8 cellular contexts compared by ENCODE assay signal in the genomic region with DNA sequence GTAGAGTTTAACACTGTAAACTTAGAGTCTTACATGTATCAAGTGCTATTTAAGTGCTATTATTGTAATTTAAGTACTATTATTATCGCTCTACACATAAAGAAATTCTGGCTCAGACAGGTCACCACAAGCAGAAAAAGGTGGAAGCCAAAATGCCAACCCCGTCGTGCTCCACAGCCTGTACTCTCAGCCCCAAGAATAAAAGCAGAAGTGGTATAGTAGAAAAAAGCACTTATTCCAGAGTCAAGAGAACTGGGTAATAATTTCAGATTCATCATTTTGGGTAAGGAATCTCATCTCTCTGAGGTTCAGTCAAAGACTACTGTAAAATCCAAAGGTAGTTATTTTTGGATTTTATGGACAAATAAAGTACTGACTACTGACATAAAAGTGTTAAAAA. TPM values are rescaled to one million over a fixed set of nuclear protein-coding genes. Genes with fewer than 3 reads are reported as not detected.
DNase-seq lines count a peak whose midpoint lies in the region; ATAC-seq lines count a peak whose summit lies in the region.

No MANE protein-coding gene starts in this region.

- H3K18ac ChIP-seq in mesenchymal stem cell (ENCODE audit: low read depth in 1 of 2, low read length in 2 of 2) = no peak overlapping the region

- peaks cover 1% of the 10 kb centered on the region for H3K4me1 ChIP-seq in mesenchymal stem cell (ENCODE audit: control insufficient read depth, insufficient read depth, low read depth, low read length)

- no peak overlapping the region for H3K23ac ChIP-seq in mesenchymal stem cell (ENCODE audit: low read length in 2 of 2)

- no peak overlapping the region for H3K27ac ChIP-seq in mesenchymal stem cell (ENCODE audit: low read length, poor library complexity, severe bottlenecking)

- no peaks in the 10 kb centered on the region for H3K27me3 ChIP-seq in mesenchymal stem cell (ENCODE audit: control insufficient read depth in 1 of 2, insufficient read depth in 1 of 2, low read length in 2 of 2)

- H2BK5ac ChIP-seq in mesenchymal stem cell (ENCODE audit: low read depth, low read length, poor library complexity, severe bottlenecking) = no peak overlapping the region

- ATAC-seq in activated naive CD8-positive, alpha-beta T cell treated with anti-CD3 and anti-CD28 coated beads, Interleukin-2, amount 10 ng/mL, durations not matched to agents 7 days and 5 days (ENCODE audit: low read depth) = no peak
- no peak for ATAC-seq in HG02798 (IDR thresholded peaks at IDR 0.05; ENCODE audit: poor library complexity, unreplicated experiment)

- no peak overlapping the region for H2BK120ac ChIP-seq in mesenchymal stem cell (ENCODE audit: low read depth, low read length)

- H3K4me3 ChIP-seq in mesenchymal stem cell (ENCODE audit: insufficient read depth in 1 of 2, low read depth in 1 of 2, low read length in 2 of 2) = peak overlapping the region in 1 of 2 experiments; percentile 92

- peaks cover 19% of the 10 kb centered on the region for H3K27me3 Mint-ChIP-seq in activated CD4-positive, alpha-beta T cell treated with anti-CD3 and anti-CD28 coated beads, Interleukin-2, amount 10 ng/mL, durations not matched to agents 24 days and 14 days
- H3K27me3 Mint-ChIP-seq in activated naive CD8-positive, alpha-beta T cell treated with anti-CD3 and anti-CD28 coated beads, Interleukin-2, amount 10 ng/mL, durations not matched to agents 7 days and 5 days = no peaks in the 10 kb centered on the region

- H3K4me3 Mint-ChIP-seq in activated CD4-positive, alpha-beta T cell treated with anti-CD3 and anti-CD28 coated beads, Interleukin-2, amount 10 ng/mL, durations not matched to agents 24 days and 14 days = peak overlapping the region; percentile 94
- H3K4me3 Mint-ChIP-seq in activated naive CD8-positive, alpha-beta T cell treated with anti-CD3 and anti-CD28 coated beads, Interleukin-2, amount 10 ng/mL, durations not matched to agents 7 days and 5 days = peak overlapping the region; percentile 98

- no peaks in the 10 kb centered on the region for H3K36me3 ChIP-seq in mesenchymal stem cell (ENCODE audit: control insufficient read depth in 1 of 2, insufficient read depth in 2 of 2, low read depth in 1 of 2, low read length in 2 of 2)

- no peak overlapping the region for H2AFZ ChIP-seq in mesenchymal stem cell (ENCODE audit: low read depth, low read length)

- H3K14ac ChIP-seq in mesenchymal stem cell (ENCODE audit: low read length in 2 of 2) = no peak overlapping the region

- no peak overlapping the region for H3K4ac ChIP-seq in mesenchymal stem cell (ENCODE audit: low read depth in 1 of 2, low read length in 2 of 2)

- H3K4me1 Mint-ChIP-seq in activated CD4-positive, alpha-beta T cell treated with anti-CD3 and anti-CD28 coated beads, Interleukin-2, amount 10 ng/mL, durations not matched to agents 24 days and 14 days = peaks cover 32% of the 10 kb centered on the region
- peaks cover 29% of the 10 kb centered on the region for H3K4me1 Mint-ChIP-seq in activated naive CD8-positive, alpha-beta T cell treated with anti-CD3 and anti-CD28 coated beads, Interleukin-2, amount 10 ng/mL, durations not matched to agents 7 days and 5 days

- no peak overlapping the region for H2AK5ac ChIP-seq in mesenchymal stem cell (ENCODE audit: low read length, severe bottlenecking)

- no peaks in the 10 kb centered on the region for H3K9me3 ChIP-seq in mesenchymal stem cell (ENCODE audit: control insufficient read depth, low read length)

- WGBS in mesenchymal stem cell = no CpG with 5 or more reads among the region's 3 CpGs

- H3K9ac ChIP-seq in mesenchymal stem cell (ENCODE audit: low read length) = peak overlapping the region; percentile 95

- intact Hi-C loops in activated CD4-positive, alpha-beta T cell treated with anti-CD3 and anti-CD28 coated beads, Interleukin-2, amount 10 ng/mL, durations not matched to agents 24 days and 14 days (cut with micrococcal nuclease) = loop anchor here (1.0 to 10.0 kb wide), 7 partner anchors 14 to 935 kb away; partner anchors contain the start of genes CALHM6, GOPC, KPNA5 and NT5DC1

- peak overlapping the region; percentile 70 for H3K4me2 ChIP-seq in mesenchymal stem cell (ENCODE audit: low read length, poor library complexity, severe bottlenecking)

- H4K8ac ChIP-seq in mesenchymal stem cell (ENCODE audit: low read length) = no peak overlapping the region

- no peak overlapping the region for H2BK12ac ChIP-seq in mesenchymal stem cell (ENCODE audit: low read length in 2 of 2)

- peaks cover 29% of the 10 kb centered on the region for H3K36me3 Mint-ChIP-seq in activated CD4-positive, alpha-beta T cell treated with anti-CD3 and anti-CD28 coated beads, Interleukin-2, amount 10 ng/mL, durations not matched to agents 24 days and 14 days (ENCODE audit: low read depth)
- H3K36me3 Mint-ChIP-seq in activated naive CD8-positive, alpha-beta T cell treated with anti-CD3 and anti-CD28 coated beads, Interleukin-2, amount 10 ng/mL, durations not matched to agents 7 days and 5 days = peaks cover 17% of the 10 kb centered on the region

- POLR2A ChIA-PET in activated naive CD8-positive, alpha-beta T cell treated with anti-CD3 and anti-CD28 coated beads, Interleukin-2, amount 10 ng/mL, durations not matched to agents 7 days and 5 days (lab: Charles Lee) = interaction anchor here (1.3 to 1.6 kb wide), 4 partner anchors 13 to 388 kb away, joined by 5 to 23 read pairs (median 8); partner anchors contain the start of genes KPNA5, RWDD1 and TSPYL1

- H3K79me1 ChIP-seq in mesenchymal stem cell (replicated peaks; ENCODE audit: low read length, poor library complexity, severe bottlenecking) = no peaks in the 10 kb centered on the region

- peak overlapping the region; percentile 98 for H3K27ac Mint-ChIP-seq in activated CD4-positive, alpha-beta T cell treated with anti-CD3 and anti-CD28 coated beads, Interleukin-2, amount 10 ng/mL, durations not matched to agents 24 days and 14 days
- peak overlapping the region; percentile 44 for H3K27ac Mint-ChIP-seq in activated naive CD8-positive, alpha-beta T cell treated with anti-CD3 and anti-CD28 coated beads, Interleukin-2, amount 10 ng/mL, durations not matched to agents 7 days and 5 days

- H3K9me3 Mint-ChIP-seq in activated CD4-positive, alpha-beta T cell treated with anti-CD3 and anti-CD28 coated beads, Interleukin-2, amount 10 ng/mL, durations not matched to agents 24 days and 14 days = no peaks in the 10 kb centered on the region
- H3K9me3 Mint-ChIP-seq in activated naive CD8-positive, alpha-beta T cell treated with anti-CD3 and anti-CD28 coated beads, Interleukin-2, amount 10 ng/mL, durations not matched to agents 7 days and 5 days = no peaks in the 10 kb centered on the region

- no peak for DNase-seq in activated CD4-positive, alpha-beta T cell treated with anti-CD3 and anti-CD28 coated beads, Interleukin-2, amount 10 ng/mL, durations not matched to agents 24 days and 14 days
- no peak for DNase-seq in activated CD4-positive, alpha-beta T cell treated with anti-CD3 and anti-CD28 coated beads, Interleukin-2, amount 50 U/mL, for 48 hours
- peak; percentile 44 for DNase-seq in KG1 (lab: John Stamatoyannopoulos, UW)
- DNase-seq in activated naive CD8-positive, alpha-beta T cell treated with anti-CD3 and anti-CD28 coated beads, Interleukin-2, amount 10 ng/mL, durations not matched to agents 7 days and 5 days = no peak
- DNase-seq in mesenchymal stem cell = no peak
- DNase-seq in HuH-7 (ENCODE audit: low spot score) = no peak
- DNase-seq in 8988T = no peak

- H2BK15ac ChIP-seq in mesenchymal stem cell (ENCODE audit: low read depth, poor library complexity, severe bottlenecking) = no peak overlapping the region

- H4K91ac ChIP-seq in mesenchymal stem cell (ENCODE audit: low read length) = no peak overlapping the region

RNA-seq across cellular contexts. Expression of gene ZUP1, which starts 0.9 kb away (rescaled TPM):
- 18.2 and 19.8 TPM in 2 replicates for total RNA-seq in activated CD4-positive, alpha-beta T cell treated with anti-CD3 and anti-CD28 coated beads, Interleukin-2, amount 10 ng/mL, durations not matched to agents 24 days and 14 days
- total RNA-seq in activated naive CD8-positive, alpha-beta T cell treated with anti-CD3 and anti-CD28 coated beads, Interleukin-2, amount 10 ng/mL, durations not matched to agents 7 days and 5 days = 10 to 100 TPM; 18.4 to 20.8 TPM
- 7.8 TPM for polyA plus RNA-seq in mesenchymal stem cell (2013, experiment 1 of 2)
- 7.9 TPM for polyA plus RNA-seq in mesenchymal stem cell (2013, experiment 2 of 2)

RNA-seq across cellular contexts. Expression of gene KPNA5, which starts 13.4 kb away (rescaled TPM):
- 7.2 and 7.7 TPM in 2 replicates for total RNA-seq in activated CD4-positive, alpha-beta T cell treated with anti-CD3 and anti-CD28 coated beads, Interleukin-2, amount 10 ng/mL, durations not matched to agents 24 days and 14 days
- 10 to 100 TPM; 29.5 to 35.0 TPM for total RNA-seq in activated naive CD8-positive, alpha-beta T cell treated with anti-CD3 and anti-CD28 coated beads, Interleukin-2, amount 10 ng/mL, durations not matched to agents 7 days and 5 days
- 5.9 TPM for polyA plus RNA-seq in mesenchymal stem cell (2013, experiment 1 of 2)
- polyA plus RNA-seq in mesenchymal stem cell (2013, experiment 2 of 2) = 5.9 TPM

RNA-seq across cellular contexts. Expression of gene RSPH4A, which starts 51.3 kb away (rescaled TPM):
- 0.14 and 0.21 TPM in 2 replicates for total RNA-seq in activated CD4-positive, alpha-beta T cell treated with anti-CD3 and anti-CD28 coated beads, Interleukin-2, amount 10 ng/mL, durations not matched to agents 24 days and 14 days
- total RNA-seq in activated naive CD8-positive, alpha-beta T cell treated with anti-CD3 and anti-CD28 coated beads, Interleukin-2, amount 10 ng/mL, durations not matched to agents 7 days and 5 days = under 1 TPM; 0.14 to 0.22 TPM
- 0.12 TPM for polyA plus RNA-seq in mesenchymal stem cell (2013, experiment 1 of 2)
- 0.10 TPM for polyA plus RNA-seq in mesenchymal stem cell (2013, experiment 2 of 2)
